Comparison of ENCODE assay signal across 7 cellular contexts in genomic region chr16:68118954-68119353, GRCh38. TPM values are rescaled to one million over a fixed set of nuclear protein-coding genes. Genes with fewer than 3 reads are reported as not detected.
DNase-seq lines count a peak whose midpoint lies in the region; ATAC-seq and TF ChIP-seq lines count a peak whose summit lies in the region.
"Not testable (repeated sequence)": the region's sequence is repeated elsewhere in the genome, so short reads cannot be mapped to it uniquely, and the experiment has no call there.

No MANE protein-coding gene starts in this region.

- H3K9ac ChIP-seq in OCI-LY3 (ENCODE audit: low read length): not testable (repeated sequence)

- intact Hi-C loops in activated T-helper 1 cell treated with anti-CD3 and anti-CD28 coated beads, Interleukin-12 subunit alpha, Interleukin-12 subunit beta, Interleukin-2, Interleukin-4 antibody, amounts not matched to agents 30 ng/mL and 10 ng/mL and 1 ng/mL, durations not matched to agents 14 hours and 24 hours and 36 hours (cut with micrococcal nuclease): not testable (repeated sequence)
- intact Hi-C loops in natural killer cell (cut with micrococcal nuclease): loop anchor here (5.0 kb wide), 1 partner anchor 47 kb away; no protein-coding TSS in a partner anchor

- not testable (repeated sequence) for H3K4me3 Mint-ChIP-seq in activated T-helper 1 cell treated with anti-CD3 and anti-CD28 coated beads, Interleukin-12 subunit alpha, Interleukin-12 subunit beta, Interleukin-2, Interleukin-4 antibody, amounts not matched to agents 30 ng/mL and 10 ng/mL and 1 ng/mL, durations not matched to agents 14 hours and 24 hours and 36 hours
- H3K4me3 Mint-ChIP-seq in central memory CD8-positive, alpha-beta T cell: peak overlapping the region; percentile 57
- peak overlapping the region; percentile 70 for H3K4me3 Mint-ChIP-seq in natural killer cell

- H3K36me3 Mint-ChIP-seq in activated T-helper 1 cell treated with anti-CD3 and anti-CD28 coated beads, Interleukin-12 subunit alpha, Interleukin-12 subunit beta, Interleukin-2, Interleukin-4 antibody, amounts not matched to agents 30 ng/mL and 10 ng/mL and 1 ng/mL, durations not matched to agents 14 hours and 24 hours and 36 hours (ENCODE audit: low read depth); central memory CD8-positive, alpha-beta T cell (ENCODE audit: insufficient read depth); natural killer cell: not testable (repeated sequence)

- peak overlapping the region; percentile 31 for H3K4me2 ChIP-seq in OCI-LY3 (ENCODE audit: low read length)

- H3K9me3 Mint-ChIP-seq in activated T-helper 1 cell treated with anti-CD3 and anti-CD28 coated beads, Interleukin-12 subunit alpha, Interleukin-12 subunit beta, Interleukin-2, Interleukin-4 antibody, amounts not matched to agents 30 ng/mL and 10 ng/mL and 1 ng/mL, durations not matched to agents 14 hours and 24 hours and 36 hours; central memory CD8-positive, alpha-beta T cell; natural killer cell: not testable (repeated sequence)

- H3K36me3 ChIP-seq in OCI-LY3 (replicated peaks; ENCODE audit: low read depth, low read length): not testable (repeated sequence)

- not testable (repeated sequence) for H3K27me3 ChIP-seq in OCI-LY3 (ENCODE audit: low read depth, low read length)

- H3K79me2 ChIP-seq in OCI-LY3 (ENCODE audit: low read length): peaks cover 96% of the 10 kb centered on the region

- not testable (repeated sequence) for TF ChIP-seq CTCF in OCI-LY3 (IDR thresholded peaks at IDR 0.05; ENCODE audit: low read depth, low read length); natural killer cell (IDR thresholded peaks at IDR 0.05)

- not testable (repeated sequence) for H3K27ac ChIP-seq in OCI-LY3 (ENCODE audit: low read length)

- peak overlapping the region; percentile 59 for H3K27ac Mint-ChIP-seq in activated T-helper 1 cell treated with anti-CD3 and anti-CD28 coated beads, Interleukin-12 subunit alpha, Interleukin-12 subunit beta, Interleukin-2, Interleukin-4 antibody, amounts not matched to agents 30 ng/mL and 10 ng/mL and 1 ng/mL, durations not matched to agents 14 hours and 24 hours and 36 hours
- peak overlapping the region; percentile 83 for H3K27ac Mint-ChIP-seq in central memory CD8-positive, alpha-beta T cell (ENCODE audit: low read depth)
- peak overlapping the region; percentile 83 to 94 for H3K27ac Mint-ChIP-seq in natural killer cell

- H3K9me3 ChIP-seq in OCI-LY3 (ENCODE audit: insufficient read depth, low read length): not testable (repeated sequence)

- peaks cover 67% of the 10 kb centered on the region for H4K20me1 ChIP-seq in OCI-LY3 (ENCODE audit: insufficient read depth, low read length)

- not testable (repeated sequence) for H2AFZ ChIP-seq in OCI-LY3 (ENCODE audit: low read depth, low read length)

- peaks cover 20% of the 10 kb centered on the region for H3K4me1 ChIP-seq in OCI-LY3 (ENCODE audit: low read length)

- DNase-seq in activated T-helper 1 cell treated with anti-CD3 and anti-CD28 coated beads, Interleukin-12 subunit alpha, Interleukin-12 subunit beta, Interleukin-2, Interleukin-4 antibody, amounts not matched to agents 30 ng/mL and 10 ng/mL and 1 ng/mL, durations not matched to agents 14 hours and 24 hours and 36 hours (ENCODE audit: low spot score): not testable (repeated sequence)
- DNase-seq in central memory CD8-positive, alpha-beta T cell (ENCODE audit: low spot score in 2 of 2): peak in 1 of 2 donors; percentile 10
- DNase-seq in natural killer cell: peak; percentile 51

- H3K4me3 ChIP-seq in GM08714 (ENCODE audit: low read length): peak overlapping the region; percentile 20; the same call in 1 of the 2 replicates
- H3K4me3 ChIP-seq in OCI-LY3 (ENCODE audit: low read length): peak overlapping the region; percentile 50

- H3K4me1 Mint-ChIP-seq in activated T-helper 1 cell treated with anti-CD3 and anti-CD28 coated beads, Interleukin-12 subunit alpha, Interleukin-12 subunit beta, Interleukin-2, Interleukin-4 antibody, amounts not matched to agents 30 ng/mL and 10 ng/mL and 1 ng/mL, durations not matched to agents 14 hours and 24 hours and 36 hours (ENCODE audit: low read depth): peaks cover 67% of the 10 kb centered on the region
- peaks cover 70% of the 10 kb centered on the region for H3K4me1 Mint-ChIP-seq in central memory CD8-positive, alpha-beta T cell
- peaks cover 73 to 80% of the 10 kb centered on the region in 2 donors for H3K4me1 Mint-ChIP-seq in natural killer cell

- not testable (repeated sequence) for H3K27me3 Mint-ChIP-seq in activated T-helper 1 cell treated with anti-CD3 and anti-CD28 coated beads, Interleukin-12 subunit alpha, Interleukin-12 subunit beta, Interleukin-2, Interleukin-4 antibody, amounts not matched to agents 30 ng/mL and 10 ng/mL and 1 ng/mL, durations not matched to agents 14 hours and 24 hours and 36 hours (ENCODE audit: insufficient read depth); central memory CD8-positive, alpha-beta T cell; natural killer cell (ENCODE audit: low read depth in 2 of 2)

- ATAC-seq in GM18517 (IDR thresholded peaks at IDR 0.05; ENCODE audit: unreplicated experiment) (peak; percentile 47), HG02763 (IDR thresholded peaks at IDR 0.05; ENCODE audit: unreplicated experiment) (peak; percentile 42), natural killer cell (peak; percentile 68 to 75 (median 69))
- peak; percentile 44 for ATAC-seq in central memory CD8-positive, alpha-beta T cell (replicated peaks; ENCODE audit: extremely low read depth, poor library complexity, severe bottlenecking)

RNA-seq across cellular contexts. Expression of gene NFATC3, which starts 33.8 kb away (rescaled TPM):
- 152 and 157 TPM in 2 replicates for total RNA-seq in activated T-helper 1 cell treated with anti-CD3 and anti-CD28 coated beads, Interleukin-12 subunit alpha, Interleukin-12 subunit beta, Interleukin-2, Interleukin-4 antibody, amounts not matched to agents 30 ng/mL and 10 ng/mL and 1 ng/mL, durations not matched to agents 14 hours and 24 hours and 36 hours
- 100 to 1,000 TPM; 241 to 282 (median 263) TPM for total RNA-seq in natural killer cell
